ENCODE assay signal across 1 cellular context in the genomic region with DNA sequence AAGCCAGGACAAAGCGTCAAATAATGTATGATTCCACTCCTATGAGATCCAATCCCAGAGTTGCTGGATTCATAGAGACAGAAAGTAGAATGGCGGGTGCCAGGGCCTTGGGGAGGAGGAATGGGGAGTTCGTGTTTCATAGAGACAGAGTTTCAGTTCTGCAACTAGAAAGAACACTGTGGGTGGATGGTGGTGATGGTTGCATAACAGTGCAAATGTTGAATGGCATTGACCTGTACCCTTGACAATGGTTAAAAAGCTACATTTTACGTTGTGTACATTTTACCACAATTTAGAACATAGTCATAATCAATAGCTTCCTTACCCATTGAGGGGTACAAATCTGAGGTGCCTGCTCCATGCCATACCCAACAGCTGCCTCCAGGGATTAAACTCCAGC.
TF ChIP-seq lines count a peak whose summit lies in the region.

No MANE protein-coding gene starts in this region.

TF ChIP-seq in GM12878, 131 proteins besides CTCF, POLR2A, EP300 and RAD21:
- TF ChIP-seq, protein P1, sequence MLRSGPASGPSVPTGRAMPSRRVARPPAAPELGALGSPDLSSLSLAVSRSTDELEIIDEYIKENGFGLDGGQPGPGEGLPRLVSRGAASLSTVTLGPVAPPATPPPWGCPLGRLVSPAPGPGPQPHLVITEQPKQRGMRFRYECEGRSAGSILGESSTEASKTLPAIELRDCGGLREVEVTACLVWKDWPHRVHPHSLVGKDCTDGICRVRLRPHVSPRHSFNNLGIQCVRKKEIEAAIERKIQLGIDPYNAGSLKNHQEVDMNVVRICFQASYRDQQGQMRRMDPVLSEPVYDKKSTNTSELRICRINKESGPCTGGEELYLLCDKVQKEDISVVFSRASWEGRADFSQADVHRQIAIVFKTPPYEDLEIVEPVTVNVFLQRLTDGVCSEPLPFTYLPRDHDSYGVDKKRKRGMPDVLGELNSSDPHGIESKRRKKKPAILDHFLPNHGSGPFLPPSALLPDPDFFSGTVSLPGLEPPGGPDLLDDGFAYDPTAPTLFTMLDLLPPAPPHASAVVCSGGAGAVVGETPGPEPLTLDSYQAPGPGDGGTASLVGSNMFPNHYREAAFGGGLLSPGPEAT (IDR thresholded peaks at IDR 0.05; ENCODE audit: low read depth) = 0 out of 2 replicates have a peak, but pooled peaks have one; percentile 22
- peak; percentile 89 for TF ChIP-seq IRF4 (IDR thresholded peaks at IDR 0.05; ENCODE audit: low read depth, low read length)
- TF ChIP-seq NR2F1 (conservative IDR thresholded peaks at IDR 0.05) = peak; percentile 60; the same call in 1 of the 2 replicates
- TF ChIP-seq ATF7 (IDR thresholded peaks at IDR 0.05; ENCODE audit: low read depth) = peak; percentile 38; the same call in 1 of the 2 replicates
- TF ChIP-seq PAX5 (IDR thresholded peaks at IDR 0.05; ENCODE audit: borderline replicate concordance, low read depth, low read length) = peak; percentile 22; the same call in 1 of the 2 replicates
- TF ChIP-seq MTA2 (IDR thresholded peaks at IDR 0.05; ENCODE audit: low read depth) = peak; percentile 51
- TF ChIP-seq USF2 (IDR thresholded peaks at IDR 0.05; ENCODE audit: borderline replicate concordance, low read depth, low read length) = no peak
- TF ChIP-seq CEBPB (IDR thresholded peaks at IDR 0.05; ENCODE audit: borderline replicate concordance in 1 of 2, low read depth in 2 of 2, low read length in 2 of 2) = peak in 1 of 2 experiments; percentile 63; a peak in 1 of 4 replicates
- peak; percentile 95 for TF ChIP-seq SPI1 (IDR thresholded peaks at IDR 0.05; ENCODE audit: borderline replicate concordance, insufficient read depth, low read depth, low read length)
- 0 out of 2 replicates have a peak, but pooled peaks have one; percentile 27 for TF ChIP-seq BCL11A (IDR thresholded peaks at IDR 0.05; ENCODE audit: low read depth, low read length)
- no peak for TF ChIP-seq HDAC2 (IDR thresholded peaks at IDR 0.05)
- peak; percentile 47 for TF ChIP-seq MEF2B (IDR thresholded peaks at IDR 0.05; ENCODE audit: partially characterized antibody, poor library complexity, severe bottlenecking)
- 0 out of 2 replicates have a peak, but pooled peaks have one; percentile 41 for TF ChIP-seq IKZF1 (conservative IDR thresholded peaks at IDR 0.05)
- no peak for TF ChIP-seq ZNF207 (IDR thresholded peaks at IDR 0.05; ENCODE audit: borderline replicate concordance)
- TF ChIP-seq NR2C1 (IDR thresholded peaks at IDR 0.05) = no peak
- no peak for TF ChIP-seq EGR1 (IDR thresholded peaks at IDR 0.05; ENCODE audit: borderline replicate concordance in 1 of 2, low read depth in 2 of 2, low read length in 2 of 2)
- peak; percentile 64 to 72 for TF ChIP-seq IKZF2 (IDR thresholded peaks at IDR 0.05)
- peak; percentile 60; the same call in 1 of the 2 replicates for TF ChIP-seq ZNF217 (IDR thresholded peaks at IDR 0.05)
- TF ChIP-seq RUNX3 (IDR thresholded peaks at IDR 0.05; ENCODE audit: low read length) = peak; percentile 33
- 0 out of 2 replicates have a peak, but pooled peaks have one; percentile 8 for TF ChIP-seq YY1 (IDR thresholded peaks at IDR 0.05; ENCODE audit: low read depth, low read length)
- no peak for TF ChIP-seq ETV6 (conservative IDR thresholded peaks at IDR 0.05 in 1 of 2, IDR thresholded peaks at IDR 0.05 in 1 of 2; ENCODE audit: borderline replicate concordance in 1 of 2, low read depth in 1 of 2)
- peak; percentile 45; the same call in 1 of the 2 replicates for TF ChIP-seq PKNOX1 (IDR thresholded peaks at IDR 0.05)
- TF ChIP-seq DPF2 (IDR thresholded peaks at IDR 0.05) = peak; percentile 72
